ENCODE assay signal across 8 cellular contexts in genomic region chrX:100643943-100644587, GRCh38. TPM values are rescaled to one million over a fixed set of nuclear protein-coding genes. Genes with fewer than 3 reads are reported as not detected.
DNase-seq lines count a peak whose midpoint lies in the region; ATAC-seq, FAIRE-seq and TF ChIP-seq lines count a peak whose summit lies in the region.

Gene SRPX2 (plus strand): TSS chrX:100644199. CDS start chrX:100646323, 2,124 bp downstream.

- peak; percentile 39 to 46 for ATAC-seq in activated T-cell treated with anti-CD3 and anti-CD28 coated beads, Interleukin-2, amount 50 U/mL, for 72 hours (replicated peaks in 1 of 2)
- ATAC-seq in left colon = peak; percentile 71
- ATAC-seq in GM18520 (IDR thresholded peaks at IDR 0.05; ENCODE audit: unreplicated experiment) = no peak
- ATAC-seq in GM19023 (IDR thresholded peaks at IDR 0.05; ENCODE audit: unreplicated experiment) = no peak

- H3K9me3 ChIP-seq in ascending aorta = no peaks in the 10 kb centered on the region

- H3K9me3 Mint-ChIP-seq in activated T-cell treated with anti-CD3 and anti-CD28 coated beads, Interleukin-2, amount 50 U/mL, for 72 hours = no peaks in the 10 kb centered on the region

- no peak for DNase-seq in activated T-cell treated with anti-CD3 and anti-CD28 coated beads, Interleukin-2, amount 50 U/mL, for 72 hours
- DNase-seq in activated T-cell treated with anti-CD3 and anti-CD28 coated beads for 4 hours (no peak), ascending aorta (ENCODE audit: low spot score in 2 of 2) (peak; percentile 40 to 82), left colon (peak in 1 of 2 donors; percentile 57), urothelium cell line (ENCODE audit: low spot score) (peak; percentile 73), NCI-H2107 (lab: John Stamatoyannopoulos, UW) (no peak)

- intact Hi-C loops in ascending aorta (cut with DNase I) (no loop called here), left colon (cut with DNase I, micrococcal nuclease) (no loop called here)

- H3K4me3 Mint-ChIP-seq in activated T-cell treated with anti-CD3 and anti-CD28 coated beads, Interleukin-2, amount 50 U/mL, for 72 hours = no peak within 1 kb of the TSS

- FAIRE-seq in urothelium cell line (lab: Jason Lieb, UNC) = no peak

- TF ChIP-seq CTCF in ascending aorta (IDR thresholded peaks at IDR 0.05) = no peak

- H3K36me3 Mint-ChIP-seq in activated T-cell treated with anti-CD3 and anti-CD28 coated beads, Interleukin-2, amount 50 U/mL, for 72 hours (ENCODE audit: insufficient read depth in 2 of 2) = no peaks in the 10 kb centered on the region

- H3K36me3 ChIP-seq in ascending aorta = no peaks in the 10 kb centered on the region

- no peaks in the 10 kb centered on the region for H3K27me3 ChIP-seq in ascending aorta

- peaks cover 64% of the 10 kb centered on the region for H3K27me3 Mint-ChIP-seq in activated T-cell treated with anti-CD3 and anti-CD28 coated beads, Interleukin-2, amount 50 U/mL, for 72 hours (ENCODE audit: low read depth)

- peaks cover 0 to 6% of the 10 kb centered on the region in 2 donors for H3K4me1 ChIP-seq in ascending aorta

- peak within 1 kb of the TSS; percentile 7 to 52 for H3K4me3 ChIP-seq in ascending aorta

- peak within 1 kb of the TSS; percentile 23 to 77 for H3K27ac ChIP-seq in ascending aorta

- no peak within 1 kb of the TSS for H3K27ac Mint-ChIP-seq in activated T-cell treated with anti-CD3 and anti-CD28 coated beads, Interleukin-2, amount 50 U/mL, for 72 hours

- H3K4me1 Mint-ChIP-seq in activated T-cell treated with anti-CD3 and anti-CD28 coated beads, Interleukin-2, amount 50 U/mL, for 72 hours (ENCODE audit: low read depth) = no peaks in the 10 kb centered on the region

RNA-seq across cellular contexts. Expression of gene SRPX2, which starts in this region (rescaled TPM):
- total RNA-seq in activated T-cell treated with anti-CD3 and anti-CD28 coated beads, Interleukin-2, amount 50 U/mL, for 72 hours = not detected
- total RNA-seq in ascending aorta = 25.0 TPM
- 10 to 100 TPM in 1 of 2 donors, 1 to 10 TPM in 1; 4.5 to 10.5 TPM for total RNA-seq in left colon

Comparison
In these comparisons a context has a peak if more than half of its experiments do, and no peak if none do; other contexts are left out.
1. RNA of gene SRPX2 (total RNA-seq): 25.0 TPM in ascending aorta (single experiment) and 4.5 to 10.5 TPM in left colon; not detected in activated T-cell treated with anti-CD3 and anti-CD28 coated beads, Interleukin-2, amount 50 U/mL, for 72 hours; every median in the first group is over 4 times any median in the second.
2. Peak in ATAC-seq in activated T-cell treated with anti-CD3 and anti-CD28 coated beads, Interleukin-2, amount 50 U/mL, for 72 hours; RNA of the gene not detected or under 1 TPM.
3. DNase-seq: peak in ascending aorta (2 of 2) and urothelium cell line (single experiment); none in activated T-cell treated with anti-CD3 and anti-CD28 coated beads, Interleukin-2, amount 50 U/mL, for 72 hours (0 of 2), activated T-cell treated with anti-CD3 and anti-CD28 coated beads for 4 hours (single experiment) and NCI-H2107 (single experiment).